ENCODE assay signal across 1 cellular context in the genomic region with DNA sequence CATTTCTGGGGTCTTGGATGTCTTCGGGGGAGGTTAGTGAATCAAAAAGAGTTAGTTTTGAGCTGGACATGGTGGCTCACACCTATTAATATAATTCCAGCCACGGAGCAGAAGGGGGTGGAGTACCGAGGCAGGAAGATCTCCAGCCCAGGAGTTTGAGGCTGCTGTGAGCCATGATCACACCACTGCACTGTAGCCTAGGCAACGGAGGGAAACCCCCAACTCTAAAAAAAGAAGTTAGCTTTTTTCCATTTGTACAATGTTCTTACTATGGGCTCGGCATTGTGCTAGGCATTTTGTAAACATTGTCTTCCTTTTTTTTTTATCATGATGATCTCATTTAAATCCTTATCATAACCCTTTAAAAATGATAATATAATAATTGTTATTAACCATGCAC.
TF ChIP-seq lines count a peak whose summit lies in the region.

No MANE protein-coding gene starts in this region.

TF ChIP-seq in K562, 482 proteins besides CTCF, POLR2A, EP300 and RAD21:
- TF ChIP-seq, protein P1, sequence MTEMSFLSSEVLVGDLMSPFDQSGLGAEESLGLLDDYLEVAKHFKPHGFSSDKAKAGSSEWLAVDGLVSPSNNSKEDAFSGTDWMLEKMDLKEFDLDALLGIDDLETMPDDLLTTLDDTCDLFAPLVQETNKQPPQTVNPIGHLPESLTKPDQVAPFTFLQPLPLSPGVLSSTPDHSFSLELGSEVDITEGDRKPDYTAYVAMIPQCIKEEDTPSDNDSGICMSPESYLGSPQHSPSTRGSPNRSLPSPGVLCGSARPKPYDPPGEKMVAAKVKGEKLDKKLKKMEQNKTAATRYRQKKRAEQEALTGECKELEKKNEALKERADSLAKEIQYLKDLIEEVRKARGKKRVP (CRISPR knock-in tag; IDR thresholded peaks at IDR 0.05) = no peak
- no peak for TF ChIP-seq ZNF3 (CRISPR knock-in tag; IDR thresholded peaks at IDR 0.05)
- TF ChIP-seq RFX1 (IDR thresholded peaks at IDR 0.05) = peak; percentile 57; the same call in 1 of the 2 replicates
